ENCODE assay signal across 1 cellular context in genomic region chr12:116053479-116054195, GRCh38.
TF ChIP-seq lines count a peak whose summit lies in the region.

No MANE protein-coding gene starts in this region.

TF ChIP-seq in HepG2, 621 proteins besides CTCF, POLR2A, EP300 and RAD21 (continued from another document):
- TF ChIP-seq ARID5B (CRISPR knock-in tag; IDR thresholded peaks at IDR 0.05) (peak; percentile 71), ZNF230 (CRISPR knock-in tag; IDR thresholded peaks at IDR 0.05) (no peak), GATAD2A (CRISPR knock-in tag; IDR thresholded peaks at IDR 0.05) (peak; percentile 63), SALL1 (CRISPR knock-in tag; IDR thresholded peaks at IDR 0.05) (peak; percentile 37; the same call in 1 of the 2 replicates), SOX5 (CRISPR knock-in tag; IDR thresholded peaks at IDR 0.05; ENCODE audit: borderline replicate concordance) (peak; percentile 95), ZFP1 (CRISPR knock-in tag; IDR thresholded peaks at IDR 0.05) (no peak), TEF (CRISPR knock-in tag; IDR thresholded peaks at IDR 0.05) (0 out of 2 replicates have a peak, but pooled peaks have one; percentile 63), ARID2 (CRISPR knock-in tag; IDR thresholded peaks at IDR 0.05; ENCODE audit: borderline replicate concordance) (no peak), ZNF317 (CRISPR knock-in tag; IDR thresholded peaks at IDR 0.05) (0 out of 2 replicates have a peak, but pooled peaks have one; percentile 47), ZNF614 (CRISPR knock-in tag; IDR thresholded peaks at IDR 0.05; ENCODE audit: borderline replicate concordance) (0 out of 2 replicates have a peak, but pooled peaks have one; percentile 23), ZBTB14 (CRISPR knock-in tag; IDR thresholded peaks at IDR 0.05) (no peak), FOXO1 (CRISPR knock-in tag; IDR thresholded peaks at IDR 0.05) (peak; percentile 34; the same call in 1 of the 2 replicates)
